1 cellular context compared by ENCODE assay signal in genomic region chr3:154766765-154767503, GRCh38.
TF ChIP-seq lines count a peak whose summit lies in the region.

No MANE protein-coding gene starts in this region.

TF ChIP-seq in WTC11, 78 proteins besides CTCF, POLR2A, EP300 and RAD21 (continued from another document):
- no peak for TF ChIP-seq ZNF425 (CRISPR knock-in tag; conservative IDR thresholded peaks at IDR 0.05)
